In the genomic region with DNA sequence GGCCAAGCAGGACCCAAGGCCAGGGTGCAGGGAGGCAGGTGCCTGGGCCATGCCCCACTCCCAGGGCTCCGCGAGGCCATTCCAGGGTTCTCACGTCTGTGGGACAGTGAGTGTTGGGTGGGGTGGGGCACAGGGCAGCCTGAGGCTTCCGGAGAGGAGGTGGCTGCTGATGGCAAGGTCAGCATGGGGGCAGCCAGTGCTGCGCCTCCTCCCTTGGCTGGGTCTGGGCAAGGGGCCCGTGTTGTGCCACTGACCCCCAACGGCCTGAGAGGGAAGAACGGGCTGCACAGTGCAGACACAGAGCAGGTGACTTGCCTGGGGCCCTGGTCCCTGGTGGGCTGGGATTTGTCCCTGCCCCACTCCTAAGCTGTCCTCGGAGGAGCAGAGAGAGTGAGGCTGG, we compare ENCODE assay signal across 1 cellular context.
TF ChIP-seq lines count a peak whose summit lies in the region.

No MANE protein-coding gene starts in this region.

TF ChIP-seq in GM23338, 12 proteins besides CTCF, POLR2A, EP300 and RAD21 (continued from another document):
- TF ChIP-seq, protein P1, sequence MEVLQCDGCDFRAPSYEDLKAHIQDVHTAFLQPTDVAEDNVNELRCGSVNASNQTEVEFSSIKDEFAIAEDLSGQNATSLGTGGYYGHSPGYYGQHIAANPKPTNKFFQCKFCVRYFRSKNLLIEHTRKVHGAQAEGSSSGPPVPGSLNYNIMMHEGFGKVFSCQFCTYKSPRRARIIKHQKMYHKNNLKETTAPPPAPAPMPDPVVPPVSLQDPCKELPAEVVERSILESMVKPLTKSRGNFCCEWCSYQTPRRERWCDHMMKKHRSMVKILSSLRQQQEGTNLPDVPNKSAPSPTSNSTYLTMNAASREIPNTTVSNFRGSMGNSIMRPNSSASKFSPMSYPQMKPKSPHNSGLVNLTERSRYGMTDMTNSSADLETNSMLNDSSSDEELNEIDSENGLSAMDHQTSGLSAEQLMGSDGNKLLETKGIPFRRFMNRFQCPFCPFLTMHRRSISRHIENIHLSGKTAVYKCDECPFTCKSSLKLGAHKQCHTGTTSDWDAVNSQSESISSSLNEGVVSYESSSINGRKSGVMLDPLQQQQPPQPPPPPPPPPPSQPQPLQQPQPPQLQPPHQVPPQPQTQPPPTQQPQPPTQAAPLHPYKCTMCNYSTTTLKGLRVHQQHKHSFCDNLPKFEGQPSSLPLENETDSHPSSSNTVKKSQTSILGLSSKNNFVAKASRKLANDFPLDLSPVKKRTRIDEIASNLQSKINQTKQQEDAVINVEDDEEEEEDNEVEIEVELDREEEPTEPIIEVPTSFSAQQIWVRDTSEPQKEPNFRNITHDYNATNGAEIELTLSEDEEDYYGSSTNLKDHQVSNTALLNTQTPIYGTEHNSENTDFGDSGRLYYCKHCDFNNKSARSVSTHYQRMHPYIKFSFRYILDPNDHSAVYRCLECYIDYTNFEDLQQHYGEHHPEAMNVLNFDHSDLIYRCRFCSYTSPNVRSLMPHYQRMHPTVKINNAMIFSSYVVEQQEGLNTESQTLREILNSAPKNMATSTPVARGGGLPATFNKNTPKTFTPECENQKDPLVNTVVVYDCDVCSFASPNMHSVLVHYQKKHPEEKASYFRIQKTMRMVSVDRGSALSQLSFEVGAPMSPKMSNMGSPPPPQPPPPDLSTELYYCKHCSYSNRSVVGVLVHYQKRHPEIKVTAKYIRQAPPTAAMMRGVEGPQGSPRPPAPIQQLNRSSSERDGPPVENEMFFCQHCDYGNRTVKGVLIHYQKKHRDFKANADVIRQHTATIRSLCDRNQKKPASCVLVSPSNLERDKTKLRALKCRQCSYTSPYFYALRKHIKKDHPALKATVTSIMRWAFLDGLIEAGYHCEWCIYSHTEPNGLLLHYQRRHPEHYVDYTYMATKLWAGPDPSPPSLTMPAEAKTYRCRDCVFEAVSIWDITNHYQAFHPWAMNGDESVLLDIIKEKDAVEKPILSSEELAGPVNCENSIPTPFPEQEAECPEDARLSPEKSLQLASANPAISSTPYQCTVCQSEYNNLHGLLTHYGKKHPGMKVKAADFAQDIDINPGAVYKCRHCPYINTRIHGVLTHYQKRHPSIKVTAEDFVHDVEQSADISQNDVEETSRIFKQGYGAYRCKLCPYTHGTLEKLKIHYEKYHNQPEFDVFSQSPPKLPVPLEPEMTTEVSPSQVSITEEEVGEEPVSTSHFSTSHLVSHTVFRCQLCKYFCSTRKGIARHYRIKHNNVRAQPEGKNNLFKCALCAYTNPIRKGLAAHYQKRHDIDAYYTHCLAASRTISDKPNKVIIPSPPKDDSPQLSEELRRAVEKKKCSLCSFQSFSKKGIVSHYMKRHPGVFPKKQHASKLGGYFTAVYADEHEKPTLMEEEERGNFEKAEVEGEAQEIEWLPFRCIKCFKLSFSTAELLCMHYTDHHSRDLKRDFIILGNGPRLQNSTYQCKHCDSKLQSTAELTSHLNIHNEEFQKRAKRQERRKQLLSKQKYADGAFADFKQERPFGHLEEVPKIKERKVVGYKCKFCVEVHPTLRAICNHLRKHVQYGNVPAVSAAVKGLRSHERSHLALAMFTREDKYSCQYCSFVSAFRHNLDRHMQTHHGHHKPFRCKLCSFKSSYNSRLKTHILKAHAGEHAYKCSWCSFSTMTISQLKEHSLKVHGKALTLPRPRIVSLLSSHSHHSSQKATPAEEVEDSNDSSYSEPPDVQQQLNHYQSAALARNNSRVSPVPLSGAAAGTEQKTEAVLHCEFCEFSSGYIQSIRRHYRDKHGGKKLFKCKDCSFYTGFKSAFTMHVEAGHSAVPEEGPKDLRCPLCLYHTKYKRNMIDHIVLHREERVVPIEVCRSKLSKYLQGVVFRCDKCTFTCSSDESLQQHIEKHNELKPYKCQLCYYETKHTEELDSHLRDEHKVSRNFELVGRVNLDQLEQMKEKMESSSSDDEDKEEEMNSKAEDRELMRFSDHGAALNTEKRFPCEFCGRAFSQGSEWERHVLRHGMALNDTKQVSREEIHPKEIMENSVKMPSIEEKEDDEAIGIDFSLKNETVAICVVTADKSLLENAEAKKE (CRISPR knock-in tag; IDR thresholded peaks at IDR 0.05) = no peak
- no peak for TF ChIP-seq EZH2phosphoT487 (IDR thresholded peaks at IDR 0.05; ENCODE audit: unreplicated experiment)
- TF ChIP-seq, protein P2, sequence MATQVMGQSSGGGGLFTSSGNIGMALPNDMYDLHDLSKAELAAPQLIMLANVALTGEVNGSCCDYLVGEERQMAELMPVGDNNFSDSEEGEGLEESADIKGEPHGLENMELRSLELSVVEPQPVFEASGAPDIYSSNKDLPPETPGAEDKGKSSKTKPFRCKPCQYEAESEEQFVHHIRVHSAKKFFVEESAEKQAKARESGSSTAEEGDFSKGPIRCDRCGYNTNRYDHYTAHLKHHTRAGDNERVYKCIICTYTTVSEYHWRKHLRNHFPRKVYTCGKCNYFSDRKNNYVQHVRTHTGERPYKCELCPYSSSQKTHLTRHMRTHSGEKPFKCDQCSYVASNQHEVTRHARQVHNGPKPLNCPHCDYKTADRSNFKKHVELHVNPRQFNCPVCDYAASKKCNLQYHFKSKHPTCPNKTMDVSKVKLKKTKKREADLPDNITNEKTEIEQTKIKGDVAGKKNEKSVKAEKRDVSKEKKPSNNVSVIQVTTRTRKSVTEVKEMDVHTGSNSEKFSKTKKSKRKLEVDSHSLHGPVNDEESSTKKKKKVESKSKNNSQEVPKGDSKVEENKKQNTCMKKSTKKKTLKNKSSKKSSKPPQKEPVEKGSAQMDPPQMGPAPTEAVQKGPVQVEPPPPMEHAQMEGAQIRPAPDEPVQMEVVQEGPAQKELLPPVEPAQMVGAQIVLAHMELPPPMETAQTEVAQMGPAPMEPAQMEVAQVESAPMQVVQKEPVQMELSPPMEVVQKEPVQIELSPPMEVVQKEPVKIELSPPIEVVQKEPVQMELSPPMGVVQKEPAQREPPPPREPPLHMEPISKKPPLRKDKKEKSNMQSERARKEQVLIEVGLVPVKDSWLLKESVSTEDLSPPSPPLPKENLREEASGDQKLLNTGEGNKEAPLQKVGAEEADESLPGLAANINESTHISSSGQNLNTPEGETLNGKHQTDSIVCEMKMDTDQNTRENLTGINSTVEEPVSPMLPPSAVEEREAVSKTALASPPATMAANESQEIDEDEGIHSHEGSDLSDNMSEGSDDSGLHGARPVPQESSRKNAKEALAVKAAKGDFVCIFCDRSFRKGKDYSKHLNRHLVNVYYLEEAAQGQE (IDR thresholded peaks at IDR 0.05; ENCODE audit: unreplicated experiment) = no peak
